Comparison of ENCODE assay signal across 11 cellular contexts in genomic region chr1:247077234-247077633, GRCh38. TPM values are rescaled to one million over a fixed set of nuclear protein-coding genes. Genes with fewer than 3 reads are reported as not detected.
DNase-seq lines count a peak whose midpoint lies in the region; ATAC-seq and TF ChIP-seq lines count a peak whose summit lies in the region.
"Had no signal": no experiment of that assay in that cellular context is flagged by ENCODE, and none has a peak within 500 bp of the region (broad histone marks: within the 10 kb centered on the region; RNA-seq: fewer than 3 reads in every experiment).

No MANE protein-coding gene starts in this region.

- TF ChIP-seq CTCF in left ventricle myocardium inferior (IDR thresholded peaks at IDR 0.05; ENCODE audit: borderline replicate concordance) (no peak), glutamatergic neuron (IDR thresholded peaks at IDR 0.05; ENCODE audit: partially characterized antibody, unreplicated experiment) (no peak), tibial artery (IDR thresholded peaks at IDR 0.05) (no peak)

- no peak for ATAC-seq in T-helper 17 cell
- no peak for ATAC-seq in HG02884 (IDR thresholded peaks at IDR 0.05; ENCODE audit: unreplicated experiment)

- H3K36me3 Mint-ChIP-seq in T-helper 17 cell (ENCODE audit: low read depth) = no peaks in the 10 kb centered on the region
- H3K36me3 Mint-ChIP-seq in glutamatergic neuron (ENCODE audit: unreplicated experiment) = peaks cover 17% of the 10 kb centered on the region

- peak overlapping the region; percentile 78 for H3K27ac Mint-ChIP-seq in T-helper 17 cell
- H3K27ac Mint-ChIP-seq in glutamatergic neuron (ENCODE audit: unreplicated experiment) = peak overlapping the region; percentile 83

- peaks cover 16% of the 10 kb centered on the region for H3K9me3 Mint-ChIP-seq in glutamatergic neuron (ENCODE audit: unreplicated experiment)

- H3K27me3 ChIP-seq in left ventricle myocardium inferior (ENCODE audit: low read depth) (no peaks in the 10 kb centered on the region), tibial artery (no peaks in the 10 kb centered on the region)
- H3K27me3 ChIP-seq: uterus had no signal

- H3K36me3 ChIP-seq in left ventricle myocardium inferior = no peaks in the 10 kb centered on the region
- no peaks in the 10 kb centered on the region for H3K36me3 ChIP-seq in tibial artery
- H3K36me3 ChIP-seq: uterus had no signal

- H3K9me3 ChIP-seq in left ventricle myocardium inferior (replicated peaks) (no peaks in the 10 kb centered on the region), T-helper 17 cell (ENCODE audit: control insufficient read depth, low read length, poor library complexity, severe bottlenecking) (no peaks in the 10 kb centered on the region), tibial artery (no peaks in the 10 kb centered on the region)
- H3K9me3 ChIP-seq: uterus had no signal

- H3K4me3 ChIP-seq in left ventricle myocardium inferior (peak overlapping the region; percentile 84), tibial artery (peak overlapping the region; percentile 82 to 85)

- peaks cover 24% of the 10 kb centered on the region for H3K4me1 ChIP-seq in left ventricle myocardium inferior
- H3K4me1 ChIP-seq in tibial artery = peaks cover 0 to 17% (median 11%) of the 10 kb centered on the region in 4 donors
- H3K4me1 ChIP-seq: uterus had no signal

- intact Hi-C loops in left ventricle myocardium inferior (cut with micrococcal nuclease) = no loop called here
- intact Hi-C loops in cardiac septum (cut with DNase I) = no loop called here
- intact Hi-C loops in tibial artery (cut with DNase I; ENCODE audit: low total_unique reads) = no loop called here

- DNase-seq in left ventricle myocardium inferior (no peak), cardiac septum (ENCODE audit: low spot score) (no peak), T-helper 17 cell (no peak), glutamatergic neuron (no peak), tibial artery (no peak), epidermal melanocyte (ENCODE audit: insufficient read length, low spot score) (no peak), D341Med (ENCODE audit: low spot score) (no peak)
- DNase-seq: aorta, right cardiac atrium, uterus had no signal

- H3K27me3 Mint-ChIP-seq in T-helper 17 cell (no peaks in the 10 kb centered on the region), glutamatergic neuron (ENCODE audit: unreplicated experiment) (peaks cover 2% of the 10 kb centered on the region)

- H3K4me3 Mint-ChIP-seq in T-helper 17 cell (peak overlapping the region; percentile 93), glutamatergic neuron (ENCODE audit: unreplicated experiment) (peak overlapping the region; percentile 98)

- H3K27ac ChIP-seq in left ventricle myocardium inferior (replicated peaks) = no peak overlapping the region
- H3K27ac ChIP-seq in tibial artery = no peak overlapping the region

- peaks cover 17% of the 10 kb centered on the region for H3K4me1 Mint-ChIP-seq in T-helper 17 cell
- H3K4me1 Mint-ChIP-seq in glutamatergic neuron (ENCODE audit: low read depth, unreplicated experiment) = peaks cover 11% of the 10 kb centered on the region

RNA-seq across cellular contexts. Expression of gene ZNF670, which starts 1.4 kb away (rescaled TPM):
- 1.5 TPM for total RNA-seq in left ventricle myocardium inferior
- total RNA-seq in cardiac septum = 0.75 TPM
- total RNA-seq in T-helper 17 cell = under 1 TPM; 0.26 to 0.40 TPM
- total RNA-seq in glutamatergic neuron (ENCODE audit: unreplicated experiment) = 10.7 TPM

RNA-seq across cellular contexts. Expression of gene ZNF669, which starts 26.9 kb away (rescaled TPM):
- total RNA-seq in left ventricle myocardium inferior = 3.2 TPM
- 3.1 TPM for total RNA-seq in cardiac septum
- 10 to 100 TPM in 1 of 2 donors, 1 to 10 TPM in 1; 8.4 to 11.6 TPM for total RNA-seq in T-helper 17 cell
- 28.5 TPM for total RNA-seq in glutamatergic neuron (ENCODE audit: unreplicated experiment)
